Comparison of ENCODE assay signal across 27 cellular contexts in genomic region chr20:40612837-40613236, GRCh38.
"Had no signal": no experiment of that assay in that cellular context is flagged by ENCODE, and none has a peak within 500 bp of the region (broad histone marks: within the 10 kb centered on the region; RNA-seq: fewer than 3 reads in every experiment).

No MANE protein-coding gene starts in this region.

- H3K9me3 ChIP-seq: stomach, suprapubic skin, testis, thoracic aorta, thyroid gland, tibial artery, tibial nerve, transverse colon, upper lobe of left lung, upper lobe of right lung, uterus, vagina had no signal

- DNase-seq: stimulated activated CD4-positive, alpha-beta T cell treated with anti-CD3 and anti-CD28 coated beads, Interleukin-2, amount 100 ng/mL, for 48 hours; stimulated activated CD4-positive, alpha-beta T cell treated with anti-CD3 and anti-CD28 coated beads, Interleukin-4, amount 100 ng/mL, for 1 hour; stimulated activated CD4-positive, alpha-beta T cell treated with anti-CD3 and anti-CD28 coated beads, Interleukin-4, amount 100 ng/mL, for 24 hours; stimulated activated CD4-positive, alpha-beta T cell treated with anti-CD3 and anti-CD28 coated beads, Interleukin-4, amount 100 ng/mL, for 4 hours; stimulated activated CD8-positive, alpha-beta memory T cell treated with anti-CD3 and anti-CD28 coated beads, Interleukin-4, amount 100 ng/mL, for 48 hours; stimulated activated naive B cell treated with anti-CD40 and anti-IgM and Interleukin-4, amounts not matched to agents 10 μg/mL and 1 μg/mL and 100 μg/mL, for 72 hours; stimulated activated naive CD4-positive, alpha-beta T cell; stimulated activated naive CD4-positive, alpha-beta T cell treated with Interleukin-2 at 50 U/mL for 16 hours; stimulated activated naive CD8-positive, alpha-beta T cell treated with anti-CD3 and anti-CD28 coated beads, Interleukin-15, amount 100 ng/mL, for 72 hours; stimulated activated naive CD8-positive, alpha-beta T cell treated with anti-CD3 and anti-CD28 coated beads, Interleukin-15, Interleukin-2, amounts not matched to agents 100 U/mL and 50 U/mL, for 24 hours; stomach; substantia nigra; testis; thyroid gland; tibial artery; transverse colon; trophoblast cell; upper lobe of left lung; upper lobe of right lung; uterus had no signal

- ATAC-seq: stimulated activated effector memory CD8-positive, alpha-beta T cell treated with anti-CD3 and anti-CD28 coated beads, Interleukin-12 subunit alpha, Interleukin-12 subunit beta, amount 100 ng/mL, for 72 hours; stimulated activated memory B cell treated with anti-CD40 and anti-IgM and Interleukin-4, amounts not matched to agents 10 μg/mL and 1 μg/mL and 100 μg/mL, for 72 hours; stimulated activated naive B cell treated with anti-CD40 and anti-IgM and Interleukin-4, amounts not matched to agents 10 μg/mL and 1 μg/mL and 100 μg/mL, for 72 hours; stimulated activated naive CD8-positive, alpha-beta T cell treated with anti-CD3 and anti-CD28 coated beads, Interleukin-15, amount 100 ng/mL, for 72 hours; stimulated activated naive CD8-positive, alpha-beta T cell treated with anti-CD3 and anti-CD28 coated beads, Interleukin-15, Interleukin-2, amounts not matched to agents 100 U/mL and 50 U/mL, for 24 hours; upper lobe of right lung had no signal

- H3K4me3 ChIP-seq: stomach, suprapubic skin, testis, thoracic aorta, thyroid gland, tibial artery, tibial nerve, transverse colon, upper lobe of left lung, upper lobe of right lung, uterus, vagina had no signal

- H3K36me3 ChIP-seq: stomach, suprapubic skin, thoracic aorta, thyroid gland, tibial artery, tibial nerve, transverse colon, upper lobe of left lung, upper lobe of right lung, uterus, vagina had no signal

- H3K4me1 ChIP-seq: stomach, suprapubic skin, testis, thyroid gland, tibial artery, tibial nerve, transverse colon, upper lobe of left lung, upper lobe of right lung, uterus, vagina had no signal

- H3K27ac ChIP-seq: stomach, suprapubic skin, testis, thoracic aorta, thyroid gland, tibial artery, tibial nerve, transverse colon, upper lobe of left lung, upper lobe of right lung, uterus, vagina had no signal

- FAIRE-seq: urothelium cell line had no signal

- H3K27me3 ChIP-seq: suprapubic skin, testis, thyroid gland, tibial nerve, upper lobe of left lung, upper lobe of right lung, uterus, vagina had no signal
